In the genomic region with DNA sequence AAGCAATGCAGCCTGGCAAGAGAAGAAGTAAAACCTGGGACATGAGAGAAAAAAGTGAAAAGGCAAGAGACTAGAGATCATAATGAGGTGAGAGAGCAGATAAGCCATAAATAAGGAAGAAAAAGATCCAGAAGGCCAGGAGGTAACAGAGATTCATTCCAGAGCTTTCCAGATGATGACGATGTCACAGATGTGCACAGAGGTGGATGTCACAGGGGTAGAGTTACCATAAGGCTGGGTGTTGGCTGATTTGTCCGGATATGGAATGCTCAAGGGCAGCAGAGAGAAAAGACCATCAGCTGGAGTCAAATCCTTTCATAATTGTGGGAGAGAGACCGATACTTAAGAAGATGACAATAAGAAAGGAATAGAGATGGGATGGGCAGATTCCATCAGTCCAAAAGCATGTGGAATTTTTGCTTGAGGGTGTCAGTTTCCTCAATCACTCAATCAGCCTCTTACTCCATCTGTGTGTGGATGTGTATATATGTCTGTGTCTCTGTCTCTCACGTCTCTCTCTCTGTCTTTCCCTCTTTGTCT, we compare ENCODE assay signal across 29 cellular contexts.
"Had no signal": no experiment of that assay in that cellular context is flagged by ENCODE, and none has a peak within 500 bp of the region (broad histone marks: within the 10 kb centered on the region; RNA-seq: fewer than 3 reads in every experiment).

No MANE protein-coding gene starts in this region.

- H3K9ac ChIP-seq: neural progenitor cell had no signal

- H3K36me3 ChIP-seq: heart right ventricle, lower lobe of right lung, neural progenitor cell, prostate gland, right atrium auricular region, stomach, tibial artery, upper lobe of right lung, uterus had no signal

- H3K9me3 Mint-ChIP-seq: memory B cell; naive thymus-derived CD4-positive, alpha-beta T cell; nephron; neural progenitor cell had no signal

- H3K36me3 Mint-ChIP-seq: immature natural killer cell; memory B cell; naive thymus-derived CD4-positive, alpha-beta T cell; neural progenitor cell; stimulated activated effector memory CD8-positive, alpha-beta T cell treated with anti-CD3 and anti-CD28 coated beads, Interleukin-12 subunit alpha, Interleukin-12 subunit beta, amount 100 ng/mL, for 72 hours had no signal

- H3K4me3 Mint-ChIP-seq: immature natural killer cell; memory B cell; naive thymus-derived CD4-positive, alpha-beta T cell; nephron; neural progenitor cell; stimulated activated effector memory CD8-positive, alpha-beta T cell treated with anti-CD3 and anti-CD28 coated beads, Interleukin-12 subunit alpha, Interleukin-12 subunit beta, amount 100 ng/mL, for 72 hours had no signal

- H3K27me3 ChIP-seq: neural progenitor cell, right atrium auricular region, testis, tibial artery, upper lobe of right lung, uterus had no signal

- H3K4me2 ChIP-seq: neural progenitor cell had no signal

- H3K4me3 ChIP-seq: heart right ventricle, lower lobe of right lung, neural progenitor cell, prostate gland, right atrium auricular region, stomach, testis, tibial artery, upper lobe of right lung, uterus had no signal

- H3K27me3 Mint-ChIP-seq: memory B cell had no signal

- H3K9me3 ChIP-seq: lower lobe of right lung, prostate gland, right atrium auricular region, stomach, testis, tibial artery, upper lobe of right lung, uterus had no signal

- H3K27ac Mint-ChIP-seq: immature natural killer cell; memory B cell; naive thymus-derived CD4-positive, alpha-beta T cell; nephron; neural progenitor cell; stimulated activated effector memory CD8-positive, alpha-beta T cell treated with anti-CD3 and anti-CD28 coated beads, Interleukin-12 subunit alpha, Interleukin-12 subunit beta, amount 100 ng/mL, for 72 hours had no signal

- DNase-seq: cerebellar nuclear complex; cortex of kidney; effector CD4-positive, alpha-beta T cell; foreskin fibroblast; glutamatergic neuron; heart right ventricle; hypothalamus; immature natural killer cell; islet precursor cell; left ventricle myocardium superior; lower lobe of right lung; naive thymus-derived CD4-positive, alpha-beta T cell; stimulated activated CD4-positive, alpha-beta T cell treated with anti-CD3 and anti-CD28 coated beads, Interleukin-2, amount 100 ng/mL, for 24 hours; stimulated activated CD4-positive, alpha-beta T cell treated with anti-CD3 and anti-CD28 coated beads, Interleukin-4, amount 100 ng/mL, for 24 hours; stimulated activated naive CD4-positive, alpha-beta T cell treated with Interleukin-2 at 50 U/mL for 16 hours; stomach; testis; tibial artery; upper lobe of right lung; uterus had no signal

- H2AFZ ChIP-seq: neural progenitor cell had no signal

- H3K27ac ChIP-seq: epithelial cell of prostate, heart right ventricle, lower lobe of right lung, neural progenitor cell, prostate gland, right atrium auricular region, stomach, testis, tibial artery, upper lobe of right lung, uterus had no signal

- H3K4me1 Mint-ChIP-seq: immature natural killer cell; memory B cell; naive thymus-derived CD4-positive, alpha-beta T cell; nephron; neural progenitor cell; stimulated activated effector memory CD8-positive, alpha-beta T cell treated with anti-CD3 and anti-CD28 coated beads, Interleukin-12 subunit alpha, Interleukin-12 subunit beta, amount 100 ng/mL, for 72 hours had no signal

- H3K4me1 ChIP-seq: heart right ventricle, lower lobe of right lung, neural progenitor cell, prostate gland, right atrium auricular region, stomach, testis, tibial artery, upper lobe of right lung, uterus had no signal

- ATAC-seq: esophagus mucosa; heart right ventricle; left ventricle myocardium superior; lower lobe of right lung; naive thymus-derived CD4-positive, alpha-beta T cell; sciatic nerve; stimulated activated effector memory CD8-positive, alpha-beta T cell treated with anti-CD3 and anti-CD28 coated beads, Interleukin-12 subunit alpha, Interleukin-12 subunit beta, amount 100 ng/mL, for 72 hours; upper lobe of right lung had no signal
